1 cellular context compared by ENCODE assay signal in the genomic region with DNA sequence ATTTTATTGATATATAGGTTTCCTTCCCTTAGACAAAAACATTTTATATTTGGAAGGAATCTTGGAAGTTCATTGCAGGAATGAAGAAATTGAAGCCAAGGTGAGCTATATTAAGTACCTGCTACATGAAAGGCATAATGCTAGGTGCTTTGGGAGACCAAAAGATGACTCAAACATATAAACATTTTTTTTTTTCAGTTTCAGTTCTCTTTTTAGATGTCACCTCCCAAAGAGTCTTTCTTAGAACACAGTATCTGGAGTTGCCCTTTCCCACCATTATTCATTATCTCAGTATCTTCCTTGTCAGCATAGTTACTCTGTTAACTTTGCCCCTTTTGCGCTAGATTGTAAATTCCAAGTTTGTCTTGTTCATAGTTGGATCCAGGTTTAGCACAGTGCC.
TF ChIP-seq lines count a peak whose summit lies in the region.

No MANE protein-coding gene starts in this region.

TF ChIP-seq in GM23338, 12 proteins besides CTCF, POLR2A, EP300 and RAD21 (continued from another document):
- no peak for TF ChIP-seq CREB1 (CRISPR knock-in tag; IDR thresholded peaks at IDR 0.05; ENCODE audit: low read depth)
- TF ChIP-seq, protein P1, sequence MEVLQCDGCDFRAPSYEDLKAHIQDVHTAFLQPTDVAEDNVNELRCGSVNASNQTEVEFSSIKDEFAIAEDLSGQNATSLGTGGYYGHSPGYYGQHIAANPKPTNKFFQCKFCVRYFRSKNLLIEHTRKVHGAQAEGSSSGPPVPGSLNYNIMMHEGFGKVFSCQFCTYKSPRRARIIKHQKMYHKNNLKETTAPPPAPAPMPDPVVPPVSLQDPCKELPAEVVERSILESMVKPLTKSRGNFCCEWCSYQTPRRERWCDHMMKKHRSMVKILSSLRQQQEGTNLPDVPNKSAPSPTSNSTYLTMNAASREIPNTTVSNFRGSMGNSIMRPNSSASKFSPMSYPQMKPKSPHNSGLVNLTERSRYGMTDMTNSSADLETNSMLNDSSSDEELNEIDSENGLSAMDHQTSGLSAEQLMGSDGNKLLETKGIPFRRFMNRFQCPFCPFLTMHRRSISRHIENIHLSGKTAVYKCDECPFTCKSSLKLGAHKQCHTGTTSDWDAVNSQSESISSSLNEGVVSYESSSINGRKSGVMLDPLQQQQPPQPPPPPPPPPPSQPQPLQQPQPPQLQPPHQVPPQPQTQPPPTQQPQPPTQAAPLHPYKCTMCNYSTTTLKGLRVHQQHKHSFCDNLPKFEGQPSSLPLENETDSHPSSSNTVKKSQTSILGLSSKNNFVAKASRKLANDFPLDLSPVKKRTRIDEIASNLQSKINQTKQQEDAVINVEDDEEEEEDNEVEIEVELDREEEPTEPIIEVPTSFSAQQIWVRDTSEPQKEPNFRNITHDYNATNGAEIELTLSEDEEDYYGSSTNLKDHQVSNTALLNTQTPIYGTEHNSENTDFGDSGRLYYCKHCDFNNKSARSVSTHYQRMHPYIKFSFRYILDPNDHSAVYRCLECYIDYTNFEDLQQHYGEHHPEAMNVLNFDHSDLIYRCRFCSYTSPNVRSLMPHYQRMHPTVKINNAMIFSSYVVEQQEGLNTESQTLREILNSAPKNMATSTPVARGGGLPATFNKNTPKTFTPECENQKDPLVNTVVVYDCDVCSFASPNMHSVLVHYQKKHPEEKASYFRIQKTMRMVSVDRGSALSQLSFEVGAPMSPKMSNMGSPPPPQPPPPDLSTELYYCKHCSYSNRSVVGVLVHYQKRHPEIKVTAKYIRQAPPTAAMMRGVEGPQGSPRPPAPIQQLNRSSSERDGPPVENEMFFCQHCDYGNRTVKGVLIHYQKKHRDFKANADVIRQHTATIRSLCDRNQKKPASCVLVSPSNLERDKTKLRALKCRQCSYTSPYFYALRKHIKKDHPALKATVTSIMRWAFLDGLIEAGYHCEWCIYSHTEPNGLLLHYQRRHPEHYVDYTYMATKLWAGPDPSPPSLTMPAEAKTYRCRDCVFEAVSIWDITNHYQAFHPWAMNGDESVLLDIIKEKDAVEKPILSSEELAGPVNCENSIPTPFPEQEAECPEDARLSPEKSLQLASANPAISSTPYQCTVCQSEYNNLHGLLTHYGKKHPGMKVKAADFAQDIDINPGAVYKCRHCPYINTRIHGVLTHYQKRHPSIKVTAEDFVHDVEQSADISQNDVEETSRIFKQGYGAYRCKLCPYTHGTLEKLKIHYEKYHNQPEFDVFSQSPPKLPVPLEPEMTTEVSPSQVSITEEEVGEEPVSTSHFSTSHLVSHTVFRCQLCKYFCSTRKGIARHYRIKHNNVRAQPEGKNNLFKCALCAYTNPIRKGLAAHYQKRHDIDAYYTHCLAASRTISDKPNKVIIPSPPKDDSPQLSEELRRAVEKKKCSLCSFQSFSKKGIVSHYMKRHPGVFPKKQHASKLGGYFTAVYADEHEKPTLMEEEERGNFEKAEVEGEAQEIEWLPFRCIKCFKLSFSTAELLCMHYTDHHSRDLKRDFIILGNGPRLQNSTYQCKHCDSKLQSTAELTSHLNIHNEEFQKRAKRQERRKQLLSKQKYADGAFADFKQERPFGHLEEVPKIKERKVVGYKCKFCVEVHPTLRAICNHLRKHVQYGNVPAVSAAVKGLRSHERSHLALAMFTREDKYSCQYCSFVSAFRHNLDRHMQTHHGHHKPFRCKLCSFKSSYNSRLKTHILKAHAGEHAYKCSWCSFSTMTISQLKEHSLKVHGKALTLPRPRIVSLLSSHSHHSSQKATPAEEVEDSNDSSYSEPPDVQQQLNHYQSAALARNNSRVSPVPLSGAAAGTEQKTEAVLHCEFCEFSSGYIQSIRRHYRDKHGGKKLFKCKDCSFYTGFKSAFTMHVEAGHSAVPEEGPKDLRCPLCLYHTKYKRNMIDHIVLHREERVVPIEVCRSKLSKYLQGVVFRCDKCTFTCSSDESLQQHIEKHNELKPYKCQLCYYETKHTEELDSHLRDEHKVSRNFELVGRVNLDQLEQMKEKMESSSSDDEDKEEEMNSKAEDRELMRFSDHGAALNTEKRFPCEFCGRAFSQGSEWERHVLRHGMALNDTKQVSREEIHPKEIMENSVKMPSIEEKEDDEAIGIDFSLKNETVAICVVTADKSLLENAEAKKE (CRISPR knock-in tag; IDR thresholded peaks at IDR 0.05), result no peak
